Comparison of ENCODE assay signal across 15 cellular contexts in the genomic region with DNA sequence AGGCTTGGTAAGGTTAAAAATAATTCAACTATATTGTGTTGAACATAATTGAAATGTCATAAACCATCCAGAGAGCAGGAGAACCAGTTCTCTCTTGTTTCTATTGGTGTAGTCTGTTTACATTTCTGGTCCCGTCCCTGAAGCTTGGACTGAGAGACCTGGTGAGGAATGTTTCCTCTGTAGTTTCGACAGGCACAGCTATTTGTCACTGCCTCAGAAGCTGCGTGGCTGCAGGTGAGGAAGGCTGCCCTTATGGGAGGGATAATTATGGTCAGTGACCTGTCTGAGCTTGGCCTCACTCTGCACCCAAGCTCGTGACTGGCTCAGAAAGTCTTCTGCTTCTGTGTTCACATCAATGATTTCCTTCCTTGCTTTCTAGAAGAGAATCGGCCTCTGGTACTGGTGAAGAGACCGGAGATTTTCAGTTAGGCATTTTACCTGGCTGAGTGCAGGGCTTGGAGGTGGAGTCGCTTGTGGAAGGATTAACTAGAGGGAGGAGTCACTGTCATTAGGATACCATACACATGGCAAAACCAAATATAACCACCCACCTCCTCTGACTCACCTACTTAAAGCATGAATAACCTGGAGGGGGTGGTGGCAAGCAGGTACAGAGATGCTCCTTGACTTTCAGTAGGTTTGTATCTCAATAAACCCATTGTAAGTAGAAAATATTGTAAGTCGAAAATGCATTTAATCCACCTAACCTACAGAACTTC. TPM values are rescaled to one million over a fixed set of nuclear protein-coding genes. Genes with fewer than 3 reads are reported as not detected.
DNase-seq lines count a peak whose midpoint lies in the region; ATAC-seq and TF ChIP-seq lines count a peak whose summit lies in the region.
"Had no signal": no experiment of that assay in that cellular context is flagged by ENCODE, and none has a peak within 500 bp of the region (broad histone marks: within the 10 kb centered on the region; RNA-seq: fewer than 3 reads in every experiment).

No MANE protein-coding gene starts in this region.

- no peaks in the 10 kb centered on the region for H3K9me3 Mint-ChIP-seq in CD4-positive, alpha-beta memory T cell
- H3K9me3 Mint-ChIP-seq in nephron progenitor cell: no peaks in the 10 kb centered on the region
- peaks cover 3% of the 10 kb centered on the region for H3K9me3 Mint-ChIP-seq in activated naive CD4-positive, alpha-beta T cell treated with anti-CD3 and anti-CD28 coated beads, Interleukin-2, amount 10 ng/mL, durations not matched to agents 7 days and 5 days
- H3K9me3 Mint-ChIP-seq: activated B cell treated with CpG ODN at 0.5 μM for 24 hours had no signal

- TF ChIP-seq EP300 in esophagus muscularis mucosa (IDR thresholded peaks at IDR 0.05): no peak

- H3K4me1 ChIP-seq in CD4-positive, alpha-beta memory T cell (ENCODE audit: insufficient read depth, low read length): peaks cover 14% of the 10 kb centered on the region
- H3K4me1 ChIP-seq in esophagus muscularis mucosa: peaks cover 20 to 59% (median 51%) of the 10 kb centered on the region in 4 donors

- intact Hi-C loops in CD4-positive, alpha-beta memory T cell (cut with micrococcal nuclease): loop anchor here (5.0 kb wide), 1 partner anchor 642 kb away; no protein-coding TSS in a partner anchor
- intact Hi-C loops in esophagus muscularis mucosa (cut with DNase I): loop anchor here (5.0 to 10.0 kb wide), 2 partner anchors 120 to 337 kb away; partner anchors contain the start of gene NVL
- intact Hi-C loops in sciatic nerve (cut with DNase I): no loop called here

- TF ChIP-seq CTCF in esophagus muscularis mucosa (IDR thresholded peaks at IDR 0.05) (no peak), nephron progenitor cell (IDR thresholded peaks at IDR 0.05) (no peak)

- POLR2A ChIA-PET in CD4-positive, alpha-beta memory T cell (lab: Charles Lee; ENCODE audit: partially characterized antibody): interaction anchor here (0.8 to 2.0 kb wide), 2 partner anchors 22 to 23 kb away, joined by 3 to 8 read pairs; no protein-coding TSS in a partner anchor

- no peak overlapping the region for H3K4me3 ChIP-seq in CD4-positive, alpha-beta memory T cell (ENCODE audit: low read length in 2 of 2)
- peak overlapping the region in 1 of 4 donors; percentile 11 for H3K4me3 ChIP-seq in esophagus muscularis mucosa
- H3K4me3 ChIP-seq: heart right ventricle, right lobe of liver had no signal

- H3K27ac Mint-ChIP-seq in CD4-positive, alpha-beta memory T cell: peak overlapping the region in 4 of 7 donors; percentile 14 to 74 (median 60)
- H3K27ac Mint-ChIP-seq in nephron progenitor cell: peak overlapping the region; percentile 53
- no peak overlapping the region for H3K27ac Mint-ChIP-seq in activated naive CD4-positive, alpha-beta T cell treated with anti-CD3 and anti-CD28 coated beads, Interleukin-2, amount 10 ng/mL, durations not matched to agents 7 days and 5 days
- H3K27ac Mint-ChIP-seq: activated B cell treated with CpG ODN at 0.5 μM for 24 hours had no signal

- H3K4me3 Mint-ChIP-seq in CD4-positive, alpha-beta memory T cell: no peak overlapping the region
- no peak overlapping the region for H3K4me3 Mint-ChIP-seq in nephron progenitor cell
- H3K4me3 Mint-ChIP-seq in activated naive CD4-positive, alpha-beta T cell treated with anti-CD3 and anti-CD28 coated beads, Interleukin-2, amount 10 ng/mL, durations not matched to agents 7 days and 5 days: no peak overlapping the region
- H3K4me3 Mint-ChIP-seq: activated B cell treated with CpG ODN at 0.5 μM for 24 hours had no signal

- CTCF ChIA-PET in CD4-positive, alpha-beta memory T cell (lab: Charles Lee; ENCODE audit: partially characterized antibody): interaction anchor here (0.7 kb wide), 1 partner anchor 1321 kb away, joined by 4 read pairs; no protein-coding TSS in a partner anchor
- CTCF ChIA-PET in activated naive CD4-positive, alpha-beta T cell treated with anti-CD3 and anti-CD28 coated beads, Interleukin-2, amount 10 ng/mL, durations not matched to agents 7 days and 5 days (lab: Charles Lee): interaction anchor here (0.7 to 1.6 kb wide), 4 partner anchors 16 to 347 kb away, joined by 3 to 6 read pairs (median 3); no protein-coding TSS in a partner anchor

- peaks cover 0 to 3% of the 10 kb centered on the region in 2 donors for H3K36me3 Mint-ChIP-seq in CD4-positive, alpha-beta memory T cell
- H3K36me3 Mint-ChIP-seq in nephron progenitor cell (ENCODE audit: low read depth): peaks cover 3% of the 10 kb centered on the region
- peaks cover 12% of the 10 kb centered on the region for H3K36me3 Mint-ChIP-seq in activated naive CD4-positive, alpha-beta T cell treated with anti-CD3 and anti-CD28 coated beads, Interleukin-2, amount 10 ng/mL, durations not matched to agents 7 days and 5 days

- no peaks in the 10 kb centered on the region for H3K36me3 ChIP-seq in CD4-positive, alpha-beta memory T cell (ENCODE audit: insufficient read depth, low read length)
- H3K36me3 ChIP-seq in esophagus muscularis mucosa: peaks cover 0 to 4% (median 0%) of the 10 kb centered on the region in 4 donors
- H3K36me3 ChIP-seq: right lobe of liver had no signal

- no peaks in the 10 kb centered on the region for H3K9me3 ChIP-seq in CD4-positive, alpha-beta memory T cell (ENCODE audit: control insufficient read depth in 1 of 2, low read length in 2 of 2)
- no peaks in the 10 kb centered on the region for H3K9me3 ChIP-seq in esophagus muscularis mucosa
- H3K9me3 ChIP-seq: heart right ventricle, right lobe of liver had no signal

- WGBS in esophagus muscularis mucosa: 48% methylated on average over 8 of the region's 8 CpGs

- no peaks in the 10 kb centered on the region for H3K27me3 Mint-ChIP-seq in CD4-positive, alpha-beta memory T cell
- H3K27me3 Mint-ChIP-seq in nephron progenitor cell (ENCODE audit: low read depth, poor library complexity): no peaks in the 10 kb centered on the region
- no peaks in the 10 kb centered on the region for H3K27me3 Mint-ChIP-seq in activated naive CD4-positive, alpha-beta T cell treated with anti-CD3 and anti-CD28 coated beads, Interleukin-2, amount 10 ng/mL, durations not matched to agents 7 days and 5 days
- H3K27me3 Mint-ChIP-seq: activated B cell treated with CpG ODN at 0.5 μM for 24 hours had no signal

- no peaks in the 10 kb centered on the region for H3K27me3 ChIP-seq in CD4-positive, alpha-beta memory T cell (ENCODE audit: insufficient read depth, low read length)
- no peaks in the 10 kb centered on the region for H3K27me3 ChIP-seq in esophagus muscularis mucosa
- H3K27me3 ChIP-seq: heart right ventricle, right lobe of liver had no signal

- TF ChIP-seq POLR2A in esophagus muscularis mucosa (IDR thresholded peaks at IDR 0.05; ENCODE audit: low read depth): no peak

- no peak for ATAC-seq in sciatic nerve
- ATAC-seq: heart right ventricle had no signal

- H3K27ac ChIP-seq in CD4-positive, alpha-beta memory T cell (ENCODE audit: low read depth, low read length): no peak overlapping the region
- peak overlapping the region; percentile 61 to 76 (median 68) for H3K27ac ChIP-seq in esophagus muscularis mucosa (replicated peaks in 1 of 4)
- H3K27ac ChIP-seq: heart right ventricle, right lobe of liver had no signal

- H3K4me1 Mint-ChIP-seq in CD4-positive, alpha-beta memory T cell: peaks cover 10 to 24% (median 17%) of the 10 kb centered on the region in 4 donors
- H3K4me1 Mint-ChIP-seq in nephron progenitor cell: peaks cover 27% of the 10 kb centered on the region
- H3K4me1 Mint-ChIP-seq in activated naive CD4-positive, alpha-beta T cell treated with anti-CD3 and anti-CD28 coated beads, Interleukin-2, amount 10 ng/mL, durations not matched to agents 7 days and 5 days: peaks cover 39% of the 10 kb centered on the region

- DNase-seq in CD4-positive, alpha-beta memory T cell: no peak
- peak; percentile 41 for DNase-seq in NCI-H510A (lab: John Stamatoyannopoulos, UW)
- DNase-seq in esophagus muscularis mucosa (ENCODE audit: extremely low spot score): no peak
- no peak for DNase-seq in nephron progenitor cell
- no peak for DNase-seq in activated naive CD4-positive, alpha-beta T cell treated with anti-CD3 and anti-CD28 coated beads, Interleukin-2, amount 10 ng/mL, durations not matched to agents 7 days and 5 days
- no peak for DNase-seq in sciatic nerve (ENCODE audit: low spot score)
- DNase-seq in retina: no peak
- DNase-seq in T-helper 1 cell: no peak
- DNase-seq: activated B cell treated with CpG ODN at 0.5 μM for 24 hours; amniotic stem cell; effector CD4-positive, alpha-beta T cell; heart right ventricle; NCI-H446 treated with DMSO at 0.1 percent for 48 hours; right lobe of liver; Right ventricle myocardium superior had no signal

RNA-seq across cellular contexts. Expression of gene WDR26, which starts 19.9 kb away (rescaled TPM):
- total RNA-seq in CD4-positive, alpha-beta memory T cell: 100 to 1,000 TPM; 121 to 123 TPM
- polyA plus RNA-seq in CD4-positive, alpha-beta memory T cell: 1 to 10 TPM; 2.9 to 3.9 TPM
- 10 to 100 TPM; 74.9 to 84.7 (median 78.4) TPM for total RNA-seq in esophagus muscularis mucosa
- total RNA-seq in sciatic nerve: 82.4 TPM
